In genomic region chr7:1512781-1513656, GRCh38 we compare ENCODE assay signal across 6 cellular contexts. TPM values are rescaled to one million over a fixed set of nuclear protein-coding genes. Genes with fewer than 3 reads are reported as not detected.
DNase-seq lines count a peak whose midpoint lies in the region; ATAC-seq, FAIRE-seq and TF ChIP-seq lines count a peak whose summit lies in the region.

No MANE protein-coding gene starts in this region.

- ATAC-seq in CD4-positive, alpha-beta T cell (ENCODE audit: poor library complexity): peak; percentile 94
- ATAC-seq in naive B cell (ENCODE audit: low read depth in 2 of 2): peak; percentile 88 to 90

- FAIRE-seq in astrocyte (lab: Jason Lieb, UNC): no peak

- H3K4me2 ChIP-seq in astrocyte (ENCODE audit: low read length): peak overlapping the region; percentile 79

- H4K20me1 ChIP-seq in astrocyte (ENCODE audit: insufficient read depth, low read length): no peaks in the 10 kb centered on the region

- H3K36me3 Mint-ChIP-seq in CD4-positive, alpha-beta T cell (ENCODE audit: low read depth): no peaks in the 10 kb centered on the region
- H3K36me3 Mint-ChIP-seq in astrocyte (ENCODE audit: low read depth, unreplicated experiment) (peaks cover 1% of the 10 kb centered on the region), naive B cell (no peaks in the 10 kb centered on the region), type B pancreatic cell (no peaks in the 10 kb centered on the region)

- H3K36me3 ChIP-seq in astrocyte (ENCODE audit: insufficient read depth, low read length): no peaks in the 10 kb centered on the region

- DNase-seq in CD4-positive, alpha-beta T cell: peak; percentile 31 to 61 (median 44)
- DNase-seq in NAMALWA (ENCODE audit: low spot score): peak; percentile 92
- peak; percentile 79 for DNase-seq in astrocyte (ENCODE audit: low read depth)
- peak; percentile 75 for DNase-seq in naive B cell
- DNase-seq in NCI-H2029 treated with DMSO at 0.1 percent for 48 hours (lab: John Stamatoyannopoulos, UW): no peak
- no peak for DNase-seq in type B pancreatic cell (ENCODE audit: extremely low spot score, unreplicated experiment)

- H3K27me3 ChIP-seq in CD4-positive, alpha-beta T cell (ENCODE audit: control insufficient read depth, insufficient read depth, low read length): no peaks in the 10 kb centered on the region
- H3K27me3 ChIP-seq in astrocyte (ENCODE audit: insufficient read depth, low read length): no peaks in the 10 kb centered on the region

- peak overlapping the region; percentile 75 for H3K27ac Mint-ChIP-seq in CD4-positive, alpha-beta T cell
- no peak overlapping the region for H3K27ac Mint-ChIP-seq in astrocyte (ENCODE audit: unreplicated experiment)
- H3K27ac Mint-ChIP-seq in naive B cell: peak overlapping the region in 5 of 6 donors; percentile 44 to 93 (median 84)
- no peak overlapping the region for H3K27ac Mint-ChIP-seq in type B pancreatic cell

- peaks cover 21% of the 10 kb centered on the region for H3K4me1 ChIP-seq in astrocyte (ENCODE audit: insufficient read depth, low read length)

- peak overlapping the region; percentile 76 for H3K9ac ChIP-seq in astrocyte (ENCODE audit: low read length)

- CTCF ChIA-PET in CD4-positive, alpha-beta T cell (lab: Charles Lee): interaction anchor here (0.6 to 1.4 kb wide), 2 partner anchors 26 to 39 kb away, joined by 3 to 4 read pairs; no protein-coding TSS in a partner anchor

- no peaks in the 10 kb centered on the region for H3K79me2 ChIP-seq in astrocyte (ENCODE audit: insufficient read depth, low read length)

- no peaks in the 10 kb centered on the region for H3K9me3 Mint-ChIP-seq in CD4-positive, alpha-beta T cell
- H3K9me3 Mint-ChIP-seq in astrocyte (ENCODE audit: unreplicated experiment): no peaks in the 10 kb centered on the region
- H3K9me3 Mint-ChIP-seq in naive B cell: no peaks in the 10 kb centered on the region
- H3K9me3 Mint-ChIP-seq in type B pancreatic cell: no peaks in the 10 kb centered on the region

- intact Hi-C loops in CD4-positive, alpha-beta T cell (cut with DNase I, micrococcal nuclease): loop anchor here in 1 of 2 experiments (2.0 kb wide), 1 partner anchor 16 kb away; no protein-coding TSS in a partner anchor

- peak overlapping the region; percentile 59 for H3K4me3 Mint-ChIP-seq in CD4-positive, alpha-beta T cell
- H3K4me3 Mint-ChIP-seq in astrocyte (ENCODE audit: unreplicated experiment): no peak overlapping the region
- peak overlapping the region; percentile 58 to 87 (median 84) for H3K4me3 Mint-ChIP-seq in naive B cell
- H3K4me3 Mint-ChIP-seq in type B pancreatic cell: no peak overlapping the region

- H3K4me3 ChIP-seq in astrocyte (ENCODE audit: insufficient read depth, low read depth, low read length): peak overlapping the region; percentile 36

- POLR2A ChIA-PET in CD4-positive, alpha-beta T cell (lab: Charles Lee): interaction anchor here (1.1 kb wide), 1 partner anchor 17 kb away, joined by 6 read pairs; the partner anchor contains the start of gene MAFK

- peak overlapping the region; percentile 67 for H2AFZ ChIP-seq in astrocyte (ENCODE audit: low read depth, low read length)

- peaks cover 32% of the 10 kb centered on the region for H3K4me1 Mint-ChIP-seq in CD4-positive, alpha-beta T cell (ENCODE audit: low read depth)
- no peaks in the 10 kb centered on the region for H3K4me1 Mint-ChIP-seq in astrocyte (ENCODE audit: low read depth, unreplicated experiment)
- H3K4me1 Mint-ChIP-seq in naive B cell: peaks cover 25 to 58% (median 51%) of the 10 kb centered on the region in 3 donors
- H3K4me1 Mint-ChIP-seq in type B pancreatic cell (ENCODE audit: unreplicated experiment): no peaks in the 10 kb centered on the region

- TF ChIP-seq CTCF in CD4-positive, alpha-beta T cell (IDR thresholded peaks at IDR 0.05): no peak
- TF ChIP-seq CTCF in astrocyte (IDR thresholded peaks at IDR 0.05; ENCODE audit: insufficient read depth, low read depth, low read length) (no peak), type B pancreatic cell (conservative IDR thresholded peaks at IDR 0.05) (no peak)

- no peaks in the 10 kb centered on the region for H3K9me3 ChIP-seq in CD4-positive, alpha-beta T cell (ENCODE audit: control insufficient read depth, low read length)
- H3K9me3 ChIP-seq in astrocyte (ENCODE audit: insufficient read depth, low read depth, low read length): no peaks in the 10 kb centered on the region

- H3K27me3 Mint-ChIP-seq in CD4-positive, alpha-beta T cell: no peaks in the 10 kb centered on the region
- no peaks in the 10 kb centered on the region for H3K27me3 Mint-ChIP-seq in astrocyte (ENCODE audit: low read depth, unreplicated experiment)
- no peaks in the 10 kb centered on the region for H3K27me3 Mint-ChIP-seq in naive B cell
- no peaks in the 10 kb centered on the region for H3K27me3 Mint-ChIP-seq in type B pancreatic cell

- peak overlapping the region; percentile 21 for H3K27ac ChIP-seq in CD4-positive, alpha-beta T cell (ENCODE audit: low read depth, low read length)
- peak overlapping the region; percentile 91 for H3K27ac ChIP-seq in astrocyte (ENCODE audit: low read depth, low read length)

RNA-seq across cellular contexts. Expression of gene INTS1, which starts 8.8 kb away (rescaled TPM):
- 10 to 100 TPM; 91.0 to 91.5 TPM for total RNA-seq in CD4-positive, alpha-beta T cell
- total RNA-seq in astrocyte (81.4 and 81.9 TPM in 2 replicates), type B pancreatic cell (ENCODE audit: low replicate concordance) (112 and 134 TPM in 2 replicates)
- 10 to 100 TPM in 5 of 6 donors, 1 to 10 TPM in 1; 3.0 to 26.7 (median 11.7) TPM for polyA plus RNA-seq in naive B cell (ENCODE audit: low read depth in 6 of 6)

RNA-seq across cellular contexts. Expression of gene MAFK, which starts 17.5 kb away (rescaled TPM):
- 10 to 100 TPM; 60.1 to 65.0 TPM for total RNA-seq in CD4-positive, alpha-beta T cell
- total RNA-seq in astrocyte: 36.2 and 36.6 TPM in 2 replicates
- 1 to 10 TPM in 1 of 6 donors, under 1 TPM in 5; 0.36 to 1.2 (median 0.66) TPM for polyA plus RNA-seq in naive B cell (ENCODE audit: low read depth in 6 of 6)
- 8.2 and 19.9 TPM in 2 replicates for total RNA-seq in type B pancreatic cell (ENCODE audit: low replicate concordance)

RNA-seq across cellular contexts. Expression of gene TMEM184A, which starts 43.0 kb away (rescaled TPM):
- under 1 TPM in 1 of 2 experiments, not detected in 1; 0.06 TPM for total RNA-seq in CD4-positive, alpha-beta T cell
- total RNA-seq in astrocyte: 1.8 and 2.1 TPM in 2 replicates
- under 1 TPM in 1 of 6 donors, not detected in 5; 0.16 TPM for polyA plus RNA-seq in naive B cell (ENCODE audit: low read depth in 6 of 6)
- total RNA-seq in type B pancreatic cell (ENCODE audit: low replicate concordance): 6.6 and 7.6 TPM in 2 replicates

RNA-seq across cellular contexts. Expression of gene MICALL2, which starts 53.7 kb away (rescaled TPM):
- total RNA-seq in CD4-positive, alpha-beta T cell: 1 to 10 TPM; 1.9 to 2.2 TPM
- total RNA-seq in astrocyte: 41.5 and 43.4 TPM in 2 replicates
- polyA plus RNA-seq in naive B cell (ENCODE audit: low read depth in 6 of 6): not detected
- total RNA-seq in type B pancreatic cell (ENCODE audit: low replicate concordance): 5.6 and 12.3 TPM in 2 replicates

RNA-seq across cellular contexts. Expression of gene PSMG3, which starts 56.8 kb away (rescaled TPM):
- 10 to 100 TPM; 13.3 to 13.8 TPM for total RNA-seq in CD4-positive, alpha-beta T cell
- 30.3 and 33.6 TPM in 2 replicates for total RNA-seq in astrocyte
- polyA plus RNA-seq in naive B cell (ENCODE audit: low read depth in 6 of 6): 10 to 100 TPM; 24.2 to 43.4 (median 38.6) TPM
- total RNA-seq in type B pancreatic cell (ENCODE audit: low replicate concordance): 27.0 and 35.2 TPM in 2 replicates

Comparison
In these comparisons a context has a peak if more than half of its experiments do, and no peak if none do; other contexts are left out.
1. DNase-seq: peak in CD4-positive, alpha-beta T cell (10 of 10), NAMALWA (single experiment), astrocyte (single experiment) and naive B cell (single experiment); none in NCI-H2029 treated with DMSO at 0.1 percent for 48 hours (single experiment) and type B pancreatic cell (single experiment).
2. H3K27ac Mint-ChIP-seq: peak in CD4-positive, alpha-beta T cell (single experiment) and naive B cell (5 of 6); none in astrocyte (single experiment) and type B pancreatic cell (single experiment).
3. H3K4me3 Mint-ChIP-seq: peak in CD4-positive, alpha-beta T cell (single experiment) and naive B cell (8 of 8); none in astrocyte (single experiment) and type B pancreatic cell (single experiment).